ENCODE assay signal across 1 cellular context in genomic region chr22:36872866-36873498, GRCh38.
TF ChIP-seq lines count a peak whose summit lies in the region.

No MANE protein-coding gene starts in this region.

TF ChIP-seq in SK-N-SH, 30 proteins besides CTCF, POLR2A, EP300 and RAD21 (continued from another document):
- TF ChIP-seq IRF3 (IDR thresholded peaks at IDR 0.05; ENCODE audit: low read depth, low read length): no peak
- no peak for TF ChIP-seq PBX3 (IDR thresholded peaks at IDR 0.05)
TF ChIP-seq in SK-N-SH: peak in this region for 0.
